In genomic region chr2:20145497-20146193, GRCh38 we compare ENCODE assay signal across 8 cellular contexts.
DNase-seq lines count a peak whose midpoint lies in the region; ATAC-seq, FAIRE-seq and TF ChIP-seq lines count a peak whose summit lies in the region.

No MANE protein-coding gene starts in this region.

- peak; percentile 11 for FAIRE-seq in GM19239 (lab: Jason Lieb, UNC)

- H4K20me1 ChIP-seq in mammary epithelial cell (ENCODE audit: insufficient read depth, low read length), result no peaks in the 10 kb centered on the region

- H3K36me3 ChIP-seq in mammary epithelial cell (ENCODE audit: insufficient read depth, low read length) (no peaks in the 10 kb centered on the region), psoas muscle (ENCODE audit: insufficient read depth in 1 of 2, low read depth in 1 of 2) (no peaks in the 10 kb centered on the region)

- dilution Hi-C loops in mammary epithelial cell (cut with HindIII; ENCODE audit: low sequenced_read_pairs), result no loop called here

- POLR2A ChIA-PET in GM10248 (lab: Yijun Ruan, JAX), result no interaction called here

- DNase-seq in GM10248 (ENCODE audit: extremely low spot score), result peak; percentile 73
- DNase-seq in GM19239 (ENCODE audit: insufficient read length, low spot score), result no peak
- DNase-seq in mammary epithelial cell, result no peak
- no peak for DNase-seq in NCI-H526 (lab: John Stamatoyannopoulos, UW)
- DNase-seq in D341Med (ENCODE audit: low spot score), result no peak
- DNase-seq in dermis blood vessel endothelial cell, result no peak
- DNase-seq in psoas muscle, result no peak

- no peaks in the 10 kb centered on the region for H3K27me3 ChIP-seq in mammary epithelial cell (ENCODE audit: insufficient read depth, low read length)
- H3K27me3 ChIP-seq in psoas muscle (ENCODE audit: insufficient read depth in 3 of 3, low read length in 2 of 3), result peaks cover 0 to 4% (median 0%) of the 10 kb centered on the region in 3 donors

- no TSS peak for BruUV-seq in mammary epithelial cell (replicated peaks; lab: Mats Ljungman, UMichigan)

- no peak overlapping the region for H3K4me3 ChIP-seq in mammary epithelial cell (replicated peaks in 1 of 3; ENCODE audit: insufficient read depth in 1 of 3, low read depth in 2 of 3, low read length in 3 of 3)
- H3K4me3 ChIP-seq in psoas muscle, result no peak overlapping the region

- H3K4me1 ChIP-seq in mammary epithelial cell (ENCODE audit: insufficient read depth, low read length) (peaks cover 61% of the 10 kb centered on the region), psoas muscle (no peaks in the 10 kb centered on the region)

- TF ChIP-seq CTCF in GM10248 (IDR thresholded peaks at IDR 0.05; ENCODE audit: control extremely low read depth, extremely low read depth, low read depth, missing control alignments) (no peak), mammary epithelial cell (conservative IDR thresholded peaks at IDR 0.05 in 1 of 2, IDR thresholded peaks at IDR 0.05 in 1 of 2; ENCODE audit: extremely low read depth in 1 of 2, insufficient read depth in 1 of 2, low read depth in 1 of 2, low read length in 2 of 2) (no peak), psoas muscle (IDR thresholded peaks at IDR 0.05) (no peak)

- peak overlapping the region; percentile 33 for H2AFZ ChIP-seq in mammary epithelial cell (ENCODE audit: low read depth, low read length)

- H3K9ac ChIP-seq in mammary epithelial cell (ENCODE audit: insufficient read depth, low read length), result no peak overlapping the region

- WGBS in mammary epithelial cell (ENCODE audit: low coverage, missing lambda C conversion rate), result 24% methylated on average over 8 of the region's 11 CpGs
- 54 to 61% (median 55%) methylated on average over 11 of the region's 11 CpGs for WGBS in psoas muscle, 3 donors

- CTCF ChIA-PET in GM10248 (lab: Yijun Ruan, JAX), result interaction anchor here (0.9 to 3.8 kb wide), 5 partner anchors 11 to 97 kb away, joined by 3 to 24 read pairs (median 3); no protein-coding TSS in a partner anchor
- CTCF ChIA-PET in mammary epithelial cell (lab: Charles Lee; ENCODE audit: low non-redundant PET), result no interaction called here

- ATAC-seq in HG02981 (IDR thresholded peaks at IDR 0.05; ENCODE audit: unreplicated experiment) (peak; percentile 80), psoas muscle (no peak)

- H3K9me3 ChIP-seq in mammary epithelial cell (replicated peaks; ENCODE audit: insufficient read depth, low read length) (no peaks in the 10 kb centered on the region), psoas muscle (no peaks in the 10 kb centered on the region)

- in situ Hi-C loops in mammary epithelial cell (cut with MboI; ENCODE audit: low sequenced_read_pairs in 2 of 2), result no loop called here

- intact Hi-C loops in mammary epithelial cell (cut with micrococcal nuclease), result no loop called here
- intact Hi-C loops in psoas muscle (cut with DNase I), result no loop called here

- H3K4me2 ChIP-seq in mammary epithelial cell (ENCODE audit: insufficient read depth, low read depth, low read length), result no peak overlapping the region

- no peaks in the 10 kb centered on the region for H3K79me2 ChIP-seq in mammary epithelial cell (ENCODE audit: insufficient read depth, low read length)

- no peak overlapping the region for H3K27ac ChIP-seq in mammary epithelial cell (ENCODE audit: insufficient read depth, low read depth, low read length)
- no peak overlapping the region for H3K27ac ChIP-seq in psoas muscle
